In the genomic region with DNA sequence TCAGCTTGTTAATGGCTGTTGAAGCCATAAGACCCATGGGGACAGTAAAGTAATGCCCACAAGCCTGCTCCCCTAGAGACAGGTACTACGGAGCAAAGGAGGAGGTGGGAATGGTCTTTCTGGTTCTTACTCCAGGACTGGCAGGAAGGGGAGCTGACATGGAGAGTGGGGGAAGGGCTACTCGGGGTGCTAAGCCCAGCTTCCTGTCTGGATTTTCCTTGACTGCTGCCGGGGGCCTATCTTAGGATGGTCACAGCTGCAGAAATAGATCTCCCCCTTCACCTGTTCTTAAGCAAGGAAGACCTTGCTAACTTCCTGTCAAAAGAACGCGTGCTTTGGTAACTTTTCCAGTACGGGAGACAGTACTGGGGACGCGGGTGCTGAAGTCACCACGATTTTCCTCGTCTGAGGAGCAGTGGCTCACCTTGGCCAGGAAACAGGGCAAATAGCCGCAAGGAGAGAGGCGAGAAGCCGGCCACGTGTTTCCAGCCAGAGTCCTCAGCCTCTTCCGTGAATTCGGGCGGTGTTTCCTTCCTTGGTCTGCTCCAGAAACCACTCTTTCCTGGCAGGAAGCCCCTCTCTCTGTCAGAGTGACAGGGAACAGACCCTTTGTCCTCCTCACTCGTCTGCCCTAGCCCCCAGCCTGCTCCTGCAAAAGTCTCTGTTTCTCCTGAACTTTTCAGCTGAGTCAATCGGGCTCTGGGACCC, we compare ENCODE assay signal across 8 cellular contexts. TPM values are rescaled to one million over a fixed set of nuclear protein-coding genes. Genes with fewer than 3 reads are reported as not detected.
DNase-seq lines count a peak whose midpoint lies in the region; FAIRE-seq and TF ChIP-seq lines count a peak whose summit lies in the region.

No MANE protein-coding gene starts in this region.

- H3K4me3 Mint-ChIP-seq in activated naive CD4-positive, alpha-beta T cell treated with anti-CD3 and anti-CD28 coated beads for 36 hours: peak overlapping the region; percentile 86

- TF ChIP-seq POLR2A in uterus (IDR thresholded peaks at IDR 0.05): no peak
- TF ChIP-seq POLR2A in GM12892 (IDR thresholded peaks at IDR 0.05; ENCODE audit: low read depth, low read length): no peak

- H3K36me3 ChIP-seq in mucosa of rectum (ENCODE audit: control insufficient read depth in 2 of 2, insufficient read depth in 2 of 2, low read length in 2 of 2) (no peaks in the 10 kb centered on the region), uterus (no peaks in the 10 kb centered on the region)

- peaks cover 10 to 12% of the 10 kb centered on the region in 2 donors for H3K4me1 ChIP-seq in mucosa of rectum (ENCODE audit: control insufficient read depth in 2 of 2, insufficient read depth in 2 of 2, low read length in 2 of 2)
- H3K4me1 ChIP-seq in uterus: peaks cover 0 to 6% of the 10 kb centered on the region in 2 donors

- H3K9me3 Mint-ChIP-seq in activated naive CD4-positive, alpha-beta T cell treated with anti-CD3 and anti-CD28 coated beads for 36 hours: no peaks in the 10 kb centered on the region

- no peak for FAIRE-seq in GM12892 (lab: Jason Lieb, UNC)

- no peaks in the 10 kb centered on the region for H3K27me3 Mint-ChIP-seq in activated naive CD4-positive, alpha-beta T cell treated with anti-CD3 and anti-CD28 coated beads for 36 hours (ENCODE audit: low read depth)

- H3K4me3 ChIP-seq in cardiac fibroblast (replicated peaks in 1 of 2; ENCODE audit: low read depth in 2 of 2, low read length in 2 of 2): peak overlapping the region; percentile 67 to 73
- H3K4me3 ChIP-seq in mucosa of rectum (ENCODE audit: low read length in 2 of 2): peak overlapping the region; percentile 73 to 81
- H3K4me3 ChIP-seq in uterus: peak overlapping the region; percentile 31 to 32

- TF ChIP-seq CTCF in cardiac fibroblast (IDR thresholded peaks at IDR 0.05; ENCODE audit: low read depth, low read length) (no peak), uterus (IDR thresholded peaks at IDR 0.05) (no peak)

- H3K9ac ChIP-seq in mucosa of rectum (ENCODE audit: low read depth in 1 of 2, low read length in 2 of 2): no peak overlapping the region

- H3K36me3 Mint-ChIP-seq in activated naive CD4-positive, alpha-beta T cell treated with anti-CD3 and anti-CD28 coated beads for 36 hours (ENCODE audit: low read depth): no peaks in the 10 kb centered on the region

- H3K27ac Mint-ChIP-seq in activated naive CD4-positive, alpha-beta T cell treated with anti-CD3 and anti-CD28 coated beads for 36 hours: no peak overlapping the region

- H3K4me1 Mint-ChIP-seq in activated naive CD4-positive, alpha-beta T cell treated with anti-CD3 and anti-CD28 coated beads for 36 hours (ENCODE audit: low read depth): peaks cover 31% of the 10 kb centered on the region

- CTCF ChIA-PET in activated naive CD4-positive, alpha-beta T cell treated with anti-CD3 and anti-CD28 coated beads for 36 hours (lab: Charles Lee): interaction anchor here (0.6 to 1.5 kb wide), 6 partner anchors 18 to 151 kb away, joined by 3 to 4 read pairs (median 3); no protein-coding TSS in a partner anchor

- H3K27ac ChIP-seq in mucosa of rectum (ENCODE audit: low read depth in 2 of 2, low read length in 2 of 2) (no peak overlapping the region), uterus (peak overlapping the region in 1 of 2 donors; percentile 5)

- H3K9me3 ChIP-seq in mucosa of rectum (ENCODE audit: control insufficient read depth in 2 of 2, low read length in 2 of 2) (no peaks in the 10 kb centered on the region), uterus (no peaks in the 10 kb centered on the region)

- intact Hi-C loops in activated naive CD4-positive, alpha-beta T cell treated with anti-CD3 and anti-CD28 coated beads for 36 hours (cut with micrococcal nuclease): no loop called here
- intact Hi-C loops in uterus (cut with DNase I; ENCODE audit: low total_unique reads): no loop called here

- no peak for DNase-seq in activated naive CD4-positive, alpha-beta T cell treated with anti-CD3 and anti-CD28 coated beads for 36 hours
- no peak for DNase-seq in activated naive CD4-positive, alpha-beta T cell treated with anti-CD3 and anti-CD28 coated beads, Interleukin-2, amount 50 U/mL, for 16 hours
- DNase-seq in cardiac fibroblast (ENCODE audit: low read depth in 2 of 2): no peak
- peak in 1 of 2 donors; percentile 20 for DNase-seq in uterus
- no peak for DNase-seq in SIG-M5 treated with dmso at 0.1 percent for 504 hours (lab: John Stamatoyannopoulos, UW; ENCODE audit: unreplicated experiment)
- no peak for DNase-seq in NCI-H128 (lab: John Stamatoyannopoulos, UW; ENCODE audit: unreplicated experiment)
- no peak for DNase-seq in GM12892 (ENCODE audit: insufficient read length)

- H3K27me3 ChIP-seq in mucosa of rectum (ENCODE audit: control insufficient read depth in 2 of 2, insufficient read depth in 2 of 2, low read length in 2 of 2): peaks cover 30 to 31% of the 10 kb centered on the region in 2 donors
- H3K27me3 ChIP-seq in uterus: no peaks in the 10 kb centered on the region

RNA-seq across cellular contexts. Expression of a gene that starts 0.7 kb away (rescaled TPM):
- under 1 TPM; 0.21 to 0.44 TPM for total RNA-seq in activated naive CD4-positive, alpha-beta T cell treated with anti-CD3 and anti-CD28 coated beads for 36 hours
- 1 to 10 TPM in 2 of 4 donors, under 1 TPM in 1, not detected in 1; 0.29 to 2.8 (median 1.5) TPM for total RNA-seq in uterus
- polyA plus RNA-seq in GM12892 (2012; ENCODE audit: missing spikeins): 0.30 TPM

RNA-seq across cellular contexts. Expression of a gene that starts 22.9 kb away (rescaled TPM):
- 10 to 100 TPM; 41.6 to 41.9 TPM for total RNA-seq in activated naive CD4-positive, alpha-beta T cell treated with anti-CD3 and anti-CD28 coated beads for 36 hours
- total RNA-seq in uterus: 100 to 1,000 TPM in 1 of 4 donors, 10 to 100 TPM in 3; 20.6 to 108 (median 42.4) TPM
- polyA plus RNA-seq in GM12892 (2012; ENCODE audit: missing spikeins): 33.1 TPM

RNA-seq across cellular contexts. Expression of a gene that starts 24.8 kb away (rescaled TPM):
- total RNA-seq in activated naive CD4-positive, alpha-beta T cell treated with anti-CD3 and anti-CD28 coated beads for 36 hours: under 1 TPM; 0.10 to 0.47 TPM
- under 1 TPM in 2 of 4 donors, not detected in 2; 0.14 to 0.24 TPM for total RNA-seq in uterus
- polyA plus RNA-seq in GM12892 (2012; ENCODE audit: missing spikeins): 0.64 TPM
